In the genomic region with DNA sequence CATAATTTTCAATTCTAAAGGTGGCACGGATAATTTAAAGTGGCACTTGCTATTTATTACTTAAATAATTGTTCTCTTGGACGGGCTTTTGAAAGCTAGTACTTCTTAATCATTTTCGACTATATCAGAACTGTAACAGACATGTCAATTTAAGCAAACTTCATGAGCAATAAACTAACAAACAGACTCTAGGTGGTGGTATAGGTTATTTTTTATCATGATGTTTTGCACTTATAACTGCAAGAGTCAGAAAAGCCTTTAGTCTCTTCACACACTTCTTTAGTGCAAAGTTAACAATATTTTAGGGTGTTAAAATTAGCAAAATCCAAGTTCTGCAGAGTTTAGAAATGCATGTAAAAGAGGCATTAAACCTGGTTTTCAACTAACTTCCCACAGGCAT, we compare ENCODE assay signal across 8 cellular contexts. TPM values are rescaled to one million over a fixed set of nuclear protein-coding genes. Genes with fewer than 3 reads are reported as not detected.
DNase-seq lines count a peak whose midpoint lies in the region; ATAC-seq lines count a peak whose summit lies in the region.

No MANE protein-coding gene starts in this region.

- H3K9ac ChIP-seq in iPS-20b (ENCODE audit: low read depth, low read length) (peak overlapping the region; percentile 68; the same call in 1 of the 2 replicates), subcutaneous abdominal adipose tissue (ENCODE audit: low read length in 5 of 5) (peak overlapping the region; percentile 40 to 96 (median 86))

- peaks cover 63% of the 10 kb centered on the region for H3K4me1 Mint-ChIP-seq in activated naive CD4-positive, alpha-beta T cell treated with anti-CD3 and anti-CD28 coated beads, Interleukin-2, amount 50 U/mL, for 24 hours
- H3K4me1 Mint-ChIP-seq in activated CD8-positive, alpha-beta T cell treated with anti-CD3 and anti-CD28 coated beads, Interleukin-2, amount 10 ng/mL, durations not matched to agents 7 days and 5 days (ENCODE audit: low read depth) = peaks cover 57% of the 10 kb centered on the region

- H3K9me3 Mint-ChIP-seq in activated naive CD4-positive, alpha-beta T cell treated with anti-CD3 and anti-CD28 coated beads, Interleukin-2, amount 50 U/mL, for 24 hours = no peaks in the 10 kb centered on the region
- H3K9me3 Mint-ChIP-seq in activated CD8-positive, alpha-beta T cell treated with anti-CD3 and anti-CD28 coated beads, Interleukin-2, amount 10 ng/mL, durations not matched to agents 7 days and 5 days (ENCODE audit: insufficient read depth) = no peaks in the 10 kb centered on the region

- POLR2A ChIA-PET in activated CD8-positive, alpha-beta T cell treated with anti-CD3 and anti-CD28 coated beads, Interleukin-2, amount 10 ng/mL, durations not matched to agents 7 days and 5 days (lab: Charles Lee) = no interaction called here

- H3K36me3 Mint-ChIP-seq in activated naive CD4-positive, alpha-beta T cell treated with anti-CD3 and anti-CD28 coated beads, Interleukin-2, amount 50 U/mL, for 24 hours = peaks cover 4% of the 10 kb centered on the region
- H3K36me3 Mint-ChIP-seq in activated CD8-positive, alpha-beta T cell treated with anti-CD3 and anti-CD28 coated beads, Interleukin-2, amount 10 ng/mL, durations not matched to agents 7 days and 5 days (ENCODE audit: low read depth) = no peaks in the 10 kb centered on the region

- H3K27ac Mint-ChIP-seq in activated naive CD4-positive, alpha-beta T cell treated with anti-CD3 and anti-CD28 coated beads, Interleukin-2, amount 50 U/mL, for 24 hours = peak overlapping the region; percentile 100
- peak overlapping the region; percentile 91 for H3K27ac Mint-ChIP-seq in activated CD8-positive, alpha-beta T cell treated with anti-CD3 and anti-CD28 coated beads, Interleukin-2, amount 10 ng/mL, durations not matched to agents 7 days and 5 days

- peak overlapping the region; percentile 98 for H3K4me3 Mint-ChIP-seq in activated naive CD4-positive, alpha-beta T cell treated with anti-CD3 and anti-CD28 coated beads, Interleukin-2, amount 50 U/mL, for 24 hours
- H3K4me3 Mint-ChIP-seq in activated CD8-positive, alpha-beta T cell treated with anti-CD3 and anti-CD28 coated beads, Interleukin-2, amount 10 ng/mL, durations not matched to agents 7 days and 5 days = peak overlapping the region; percentile 85

- H3K27me3 ChIP-seq in iPS-20b (ENCODE audit: insufficient read depth, low read length) (peaks cover 35% of the 10 kb centered on the region), subcutaneous abdominal adipose tissue (ENCODE audit: control insufficient read depth in 5 of 5, insufficient read depth in 4 of 5, low read length in 5 of 5) (no peaks in the 10 kb centered on the region)

- ATAC-seq in activated CD8-positive, alpha-beta T cell treated with anti-CD3 and anti-CD28 coated beads, Interleukin-2, amount 10 ng/mL, durations not matched to agents 7 days and 5 days = no peak

- H3K4me3 ChIP-seq in iPS-20b (ENCODE audit: low read length) (peak overlapping the region; percentile 87), subcutaneous abdominal adipose tissue (ENCODE audit: low read depth in 1 of 5, low read length in 5 of 5) (peak overlapping the region; percentile 84 to 97 (median 94))

- H3K4me1 ChIP-seq in iPS-20b (ENCODE audit: insufficient read depth, low read length) (peaks cover 39% of the 10 kb centered on the region), subcutaneous abdominal adipose tissue (ENCODE audit: control insufficient read depth in 5 of 5, insufficient read depth in 5 of 5, low read length in 5 of 5) (peaks cover 5 to 59% (median 55%) of the 10 kb centered on the region in 5 donors)

- H3K27me3 Mint-ChIP-seq in activated naive CD4-positive, alpha-beta T cell treated with anti-CD3 and anti-CD28 coated beads, Interleukin-2, amount 50 U/mL, for 24 hours = no peaks in the 10 kb centered on the region
- peaks cover 3% of the 10 kb centered on the region for H3K27me3 Mint-ChIP-seq in activated CD8-positive, alpha-beta T cell treated with anti-CD3 and anti-CD28 coated beads, Interleukin-2, amount 10 ng/mL, durations not matched to agents 7 days and 5 days (ENCODE audit: low read depth)

- H3K36me3 ChIP-seq in iPS-20b (ENCODE audit: insufficient read depth, low read depth, low read length) (no peaks in the 10 kb centered on the region), subcutaneous abdominal adipose tissue (ENCODE audit: control insufficient read depth in 5 of 5, insufficient read depth in 5 of 5, low read length in 5 of 5) (no peaks in the 10 kb centered on the region)

- CTCF ChIA-PET in activated CD8-positive, alpha-beta T cell treated with anti-CD3 and anti-CD28 coated beads, Interleukin-2, amount 10 ng/mL, durations not matched to agents 7 days and 5 days (lab: Charles Lee) = interaction anchor here (0.8 kb wide), 1 partner anchor 56 kb away, joined by 3 read pairs; no protein-coding TSS in a partner anchor

- H3K27ac ChIP-seq in iPS-20b (ENCODE audit: low read length) (no peak overlapping the region), subcutaneous abdominal adipose tissue (ENCODE audit: low read depth, low read length) (peak overlapping the region; percentile 97)

- no peaks in the 10 kb centered on the region for H3K9me3 ChIP-seq in iPS-20b (ENCODE audit: insufficient read depth, low read depth, low read length)
- no peaks in the 10 kb centered on the region for H3K9me3 ChIP-seq in subcutaneous abdominal adipose tissue (ENCODE audit: control insufficient read depth in 5 of 5, low read length in 5 of 5)

- DNase-seq in activated naive CD4-positive, alpha-beta T cell (lab: John Stamatoyannopoulos, UW) = no peak
- no peak for DNase-seq in activated CD8-positive, alpha-beta T cell treated with anti-CD3 and anti-CD28 coated beads, Interleukin-2, amount 10 ng/mL, durations not matched to agents 7 days and 5 days
- no peak for DNase-seq in NCI-H2196 (lab: John Stamatoyannopoulos, UW; ENCODE audit: unreplicated experiment)
- no peak for DNase-seq in stimulated activated CD4-positive, alpha-beta T cell treated with anti-CD3 and anti-CD28 coated beads, Interleukin-2, amount 100 ng/mL, for 48 hours
- no peak for DNase-seq in NK-92 (lab: John Stamatoyannopoulos, UW; ENCODE audit: unreplicated experiment)

RNA-seq across cellular contexts. Expression of a gene that starts 2.2 kb away (rescaled TPM):
- 10 to 100 TPM; 18.9 to 20.1 TPM for total RNA-seq in activated CD8-positive, alpha-beta T cell treated with anti-CD3 and anti-CD28 coated beads, Interleukin-2, amount 10 ng/mL, durations not matched to agents 7 days and 5 days
